In the genomic region with DNA sequence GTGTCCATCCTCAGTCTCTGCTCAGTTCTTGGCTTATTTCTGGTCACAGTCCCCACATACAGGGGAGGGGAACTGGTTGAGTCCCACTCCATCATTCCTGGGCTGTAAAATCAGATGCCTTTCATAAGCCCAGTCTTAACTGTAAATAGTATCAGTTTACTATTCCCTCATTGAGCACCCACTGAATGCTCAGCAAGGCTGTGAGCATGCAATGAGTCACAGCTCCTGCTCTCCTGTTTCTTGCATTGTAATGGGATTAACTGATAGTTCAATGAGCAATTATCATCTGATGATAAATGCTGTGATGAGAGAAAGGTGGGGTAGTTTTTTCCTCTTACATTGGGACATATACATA, we compare ENCODE assay signal across 16 cellular contexts.
DNase-seq lines count a peak whose midpoint lies in the region; ATAC-seq and TF ChIP-seq lines count a peak whose summit lies in the region.
"Had no signal": no experiment of that assay in that cellular context is flagged by ENCODE, and none has a peak within 500 bp of the region (broad histone marks: within the 10 kb centered on the region; RNA-seq: fewer than 3 reads in every experiment).

No MANE protein-coding gene starts in this region.

- no peaks in the 10 kb centered on the region for H3K4me1 ChIP-seq in hepatocyte (ENCODE audit: insufficient read depth)
- H3K4me1 ChIP-seq: neural progenitor cell had no signal

- peaks cover 76% of the 10 kb centered on the region for H3K4me1 Mint-ChIP-seq in HFFc6 (ENCODE audit: low read depth)
- H3K4me1 Mint-ChIP-seq: activated naive CD4-positive, alpha-beta T cell treated with anti-CD3 and anti-CD28 coated beads, Interleukin-2, amount 50 U/mL, for 24 hours; B cell had no signal

- H3K4me2 ChIP-seq in hepatocyte = no peak overlapping the region
- H3K4me2 ChIP-seq: neural progenitor cell had no signal

- TF ChIP-seq CTCF in HFFc6 (IDR thresholded peaks at IDR 0.05) = no peak
- no peak for TF ChIP-seq CTCF in hepatocyte (IDR thresholded peaks at IDR 0.05; ENCODE audit: poor library complexity)

- no peak overlapping the region for H3K4me3 ChIP-seq in hepatocyte
- H3K4me3 ChIP-seq: HAP-1, neural progenitor cell had no signal

- H3K27me3 ChIP-seq in hepatocyte = no peaks in the 10 kb centered on the region
- H3K27me3 ChIP-seq: neural progenitor cell had no signal

- H3K9me3 Mint-ChIP-seq in HFFc6 = no peaks in the 10 kb centered on the region; the same call in 1 of the 2 replicates
- H3K9me3 Mint-ChIP-seq: activated CD4-positive, alpha-beta memory T cell treated with anti-CD3 and anti-CD28 coated beads for 36 hours; activated naive CD4-positive, alpha-beta T cell treated with anti-CD3 and anti-CD28 coated beads, Interleukin-2, amount 50 U/mL, for 24 hours; neural progenitor cell; T-helper 1 cell treated with Interleukin-12 subunit alpha and Interleukin-12 subunit beta and Interleukin-4 antibody, amounts not matched to agents 30 μg/mL and 1 μg/mL, for 36 hours had no signal

- peak overlapping the region; percentile 23 for H3K27ac ChIP-seq in hepatocyte
- H3K27ac ChIP-seq: neural progenitor cell had no signal

- peaks cover 5% of the 10 kb centered on the region for H3K36me3 Mint-ChIP-seq in HFFc6 (ENCODE audit: low read depth)
- H3K36me3 Mint-ChIP-seq: activated CD4-positive, alpha-beta memory T cell treated with anti-CD3 and anti-CD28 coated beads for 36 hours; activated naive CD4-positive, alpha-beta T cell treated with anti-CD3 and anti-CD28 coated beads, Interleukin-2, amount 50 U/mL, for 24 hours; neural progenitor cell had no signal

- peak; percentile 83 for DNase-seq in A172 (ENCODE audit: low spot score)
- peak; percentile 88 for DNase-seq in HFFc6
- DNase-seq in astrocyte of the hippocampus (ENCODE audit: low read depth, low spot score) = peak; percentile 82
- no peak for DNase-seq in hepatocyte (ENCODE audit: low spot score)
- no peak for DNase-seq in activated CD4-positive, alpha-beta T cell treated with anti-CD3 and anti-CD28 coated beads for 4 hours
- no peak for DNase-seq in stimulated activated naive CD4-positive, alpha-beta T cell treated with Interleukin-2 at 50 U/mL for 16 hours (lab: John Stamatoyannopoulos, UW)
- DNase-seq: activated CD4-positive, alpha-beta memory T cell treated with anti-CD3 and anti-CD28 coated beads for 36 hours; NCI-H526; stimulated activated naive CD8-positive, alpha-beta T cell treated with anti-CD3 and anti-CD28 coated beads, Interleukin-15, Interleukin-2, amounts not matched to agents 100 U/mL and 50 U/mL, for 24 hours had no signal

- H3K9me3 ChIP-seq in hepatocyte (ENCODE audit: low read depth) = no peaks in the 10 kb centered on the region
- H3K9me3 ChIP-seq: HAP-1 had no signal

- H2AFZ ChIP-seq in hepatocyte = no peak overlapping the region
- H2AFZ ChIP-seq: neural progenitor cell had no signal

- ATAC-seq in HG02588 (IDR thresholded peaks at IDR 0.05; ENCODE audit: unreplicated experiment) = no peak
- ATAC-seq in GM19023 (IDR thresholded peaks at IDR 0.05; ENCODE audit: unreplicated experiment) = no peak
- ATAC-seq: stimulated activated naive CD8-positive, alpha-beta T cell treated with anti-CD3 and anti-CD28 coated beads, Interleukin-15, Interleukin-2, amounts not matched to agents 100 U/mL and 50 U/mL, for 24 hours had no signal

- no peaks in the 10 kb centered on the region; the same call in none of the 2 replicates for H3K27me3 Mint-ChIP-seq in HFFc6 (ENCODE audit: insufficient read depth)

- no peaks in the 10 kb centered on the region for H3K9me2 ChIP-seq in hepatocyte (replicated peaks; ENCODE audit: insufficient read depth)

- H3K79me2 ChIP-seq in hepatocyte = no peaks in the 10 kb centered on the region

- H3K36me3 ChIP-seq in hepatocyte (replicated peaks; ENCODE audit: insufficient read depth, low read depth) = no peaks in the 10 kb centered on the region
- H3K36me3 ChIP-seq: HAP-1, neural progenitor cell had no signal

- peak overlapping the region; percentile 91 for H3K27ac Mint-ChIP-seq in HFFc6
- H3K27ac Mint-ChIP-seq: activated CD4-positive, alpha-beta memory T cell treated with anti-CD3 and anti-CD28 coated beads for 36 hours; activated naive CD4-positive, alpha-beta T cell treated with anti-CD3 and anti-CD28 coated beads, Interleukin-2, amount 50 U/mL, for 24 hours; B cell; neural progenitor cell; T-helper 1 cell treated with Interleukin-12 subunit alpha and Interleukin-12 subunit beta and Interleukin-4 antibody, amounts not matched to agents 30 μg/mL and 1 μg/mL, for 36 hours had no signal

- no peaks in the 10 kb centered on the region for H4K20me1 ChIP-seq in hepatocyte (ENCODE audit: insufficient read depth, poor library complexity, severe bottlenecking)

- H3K4me3 Mint-ChIP-seq in HFFc6 = peak overlapping the region; percentile 72
- H3K4me3 Mint-ChIP-seq: activated CD4-positive, alpha-beta memory T cell treated with anti-CD3 and anti-CD28 coated beads for 36 hours; activated naive CD4-positive, alpha-beta T cell treated with anti-CD3 and anti-CD28 coated beads, Interleukin-2, amount 50 U/mL, for 24 hours; B cell; neural progenitor cell; T-helper 1 cell treated with Interleukin-12 subunit alpha and Interleukin-12 subunit beta and Interleukin-4 antibody, amounts not matched to agents 30 μg/mL and 1 μg/mL, for 36 hours had no signal

Comparison
In these comparisons a context has a peak if more than half of its experiments do, and no peak if none do; other contexts are left out.
1. DNase-seq: peak in A172 (single experiment), HFFc6 (single experiment) and astrocyte of the hippocampus (single experiment); none in hepatocyte (single experiment), activated CD4-positive, alpha-beta T cell treated with anti-CD3 and anti-CD28 coated beads for 4 hours (0 of 2) and stimulated activated naive CD4-positive, alpha-beta T cell treated with Interleukin-2 at 50 U/mL for 16 hours (single experiment).